10 cellular contexts compared by ENCODE assay signal in the genomic region with DNA sequence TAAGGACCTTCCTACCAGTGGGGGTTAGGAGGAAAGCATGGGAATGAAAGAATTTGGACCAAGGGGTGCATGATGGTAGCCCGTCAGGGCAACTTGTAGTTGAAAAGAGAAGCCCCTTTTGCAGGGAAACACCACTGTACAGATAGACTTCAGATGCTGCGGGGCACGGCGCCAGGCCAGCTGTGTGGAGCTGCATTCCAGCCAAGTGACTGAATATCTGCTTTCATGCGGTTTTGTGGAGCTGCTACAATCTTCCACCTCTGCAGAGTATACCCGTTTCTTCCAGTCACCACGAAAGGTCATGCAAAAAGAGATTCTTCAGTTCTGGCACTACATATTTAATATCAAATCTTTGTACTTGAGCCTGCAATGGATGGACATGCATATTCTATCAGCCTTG.
DNase-seq lines count a peak whose midpoint lies in the region; ATAC-seq and TF ChIP-seq lines count a peak whose summit lies in the region.
"Had no signal": no experiment of that assay in that cellular context is flagged by ENCODE, and none has a peak within 500 bp of the region (broad histone marks: within the 10 kb centered on the region; RNA-seq: fewer than 3 reads in every experiment).

No MANE protein-coding gene starts in this region.

- peak overlapping the region; percentile 58 for H3K27ac ChIP-seq in hepatocyte
- H3K27ac ChIP-seq in smooth muscle cell (ENCODE audit: low read depth): peak overlapping the region; percentile 54

- H3K27me3 Mint-ChIP-seq in HFFc6 (ENCODE audit: insufficient read depth) (peaks cover 10% of the 10 kb centered on the region), brain (no peaks in the 10 kb centered on the region)

- WGBS in hepatocyte (ENCODE audit: low lambda C conversion rate, missing lambda C conversion rate): 58% methylated on average over 7 of the region's 7 CpGs
- 21% methylated on average over 7 of the region's 7 CpGs for WGBS in smooth muscle cell (ENCODE audit: low lambda C conversion rate)

- no peak overlapping the region for H3K4me3 ChIP-seq in hepatocyte
- no peak overlapping the region for H3K4me3 ChIP-seq in smooth muscle cell

- no peaks in the 10 kb centered on the region for H3K27me3 ChIP-seq in hepatocyte
- H3K27me3 ChIP-seq in smooth muscle cell (ENCODE audit: low read depth): no peaks in the 10 kb centered on the region

- H3K9me3 ChIP-seq in hepatocyte (ENCODE audit: low read depth) (no peaks in the 10 kb centered on the region), smooth muscle cell (replicated peaks; ENCODE audit: low read depth) (no peaks in the 10 kb centered on the region)

- DNase-seq in HFFc6 (peak; percentile 71), hepatocyte (ENCODE audit: low spot score) (peak; percentile 68), smooth muscle cell (lab: John Stamatoyannopoulos, UW; ENCODE audit: unreplicated experiment) (no peak), D341Med (ENCODE audit: low spot score) (no peak), NCI-H1105 (lab: John Stamatoyannopoulos, UW) (no peak), DMS153 (lab: John Stamatoyannopoulos, UW) (no peak)
- DNase-seq: kidney, NCI-H446 had no signal

- peaks cover 7% of the 10 kb centered on the region for H3F3A ChIP-seq in smooth muscle cell (ENCODE audit: low read depth)

- H3K4me1 Mint-ChIP-seq in HFFc6 (ENCODE audit: low read depth) (peaks cover 49% of the 10 kb centered on the region), brain (peaks cover 54% of the 10 kb centered on the region)

- H2AFZ ChIP-seq in hepatocyte: no peak overlapping the region
- H2AFZ ChIP-seq in smooth muscle cell (ENCODE audit: low read depth): no peak overlapping the region

- H3K4me3 Mint-ChIP-seq in HFFc6 (peak overlapping the region; percentile 1; the same call in 1 of the 2 replicates), brain (peak overlapping the region in 1 of 5 experiments; percentile 2)

- H3K36me3 Mint-ChIP-seq in HFFc6 (ENCODE audit: low read depth): no peaks in the 10 kb centered on the region
- H3K36me3 Mint-ChIP-seq in brain: no peaks in the 10 kb centered on the region

- H3K4me1 ChIP-seq in hepatocyte (ENCODE audit: insufficient read depth): peaks cover 27% of the 10 kb centered on the region
- peaks cover 31% of the 10 kb centered on the region for H3K4me1 ChIP-seq in smooth muscle cell (ENCODE audit: low read depth)

- no peak for TF ChIP-seq CTCF in HFFc6 (IDR thresholded peaks at IDR 0.05)
- no peak for TF ChIP-seq CTCF in brain (conservative IDR thresholded peaks at IDR 0.05)
- no peak for TF ChIP-seq CTCF in hepatocyte (IDR thresholded peaks at IDR 0.05; ENCODE audit: poor library complexity)
- no peak for TF ChIP-seq CTCF in smooth muscle cell (IDR thresholded peaks at IDR 0.05; ENCODE audit: borderline replicate concordance, insufficient read depth, poor library complexity, severe bottlenecking)

- no peaks in the 10 kb centered on the region for H4K20me1 ChIP-seq in hepatocyte (ENCODE audit: insufficient read depth, poor library complexity, severe bottlenecking)
- no peaks in the 10 kb centered on the region for H4K20me1 ChIP-seq in smooth muscle cell (ENCODE audit: low read depth)

- H3K79me2 ChIP-seq in hepatocyte (no peaks in the 10 kb centered on the region), smooth muscle cell (ENCODE audit: low read depth) (no peaks in the 10 kb centered on the region)

- H3K36me3 ChIP-seq in hepatocyte (replicated peaks; ENCODE audit: insufficient read depth, low read depth): no peaks in the 10 kb centered on the region
- no peaks in the 10 kb centered on the region for H3K36me3 ChIP-seq in smooth muscle cell (ENCODE audit: low read depth)

- H3K27ac Mint-ChIP-seq in HFFc6: 0 out of 2 replicates have a peak overlapping the region, but pooled peaks have one; percentile 6
- peak overlapping the region in 4 of 5 experiments; percentile 0 to 78 (median 74) for H3K27ac Mint-ChIP-seq in brain

- no peaks in the 10 kb centered on the region for H3K9me2 ChIP-seq in hepatocyte (replicated peaks; ENCODE audit: insufficient read depth)

- H3K9me3 Mint-ChIP-seq in HFFc6 (no peaks in the 10 kb centered on the region), brain (peaks cover 0 to 7% (median 0%) of the 10 kb centered on the region in 5 experiments)

- H3K9ac ChIP-seq in smooth muscle cell (ENCODE audit: low read depth): no peak overlapping the region

- no peak for ATAC-seq in GM21390 (IDR thresholded peaks at IDR 0.05; ENCODE audit: unreplicated experiment)

- peak overlapping the region; percentile 35 for H3K4me2 ChIP-seq in hepatocyte
- peak overlapping the region; percentile 67 for H3K4me2 ChIP-seq in smooth muscle cell

Comparison
In these comparisons a context has a peak if more than half of its experiments do, and no peak if none do; other contexts are left out.
1. DNase-seq: peak in HFFc6 (single experiment) and hepatocyte (single experiment); none in smooth muscle cell (single experiment), D341Med (single experiment), NCI-H1105 (single experiment) and DMS153 (single experiment).